In genomic region chr4:3205995-3206394, GRCh38 we compare ENCODE assay signal across 1 cellular context.
TF ChIP-seq lines count a peak whose summit lies in the region.

No MANE protein-coding gene starts in this region.

TF ChIP-seq in HepG2, 621 proteins besides CTCF, POLR2A, EP300 and RAD21 (continued from another document):
- peak; percentile 25; the same call in 1 of the 2 replicates for TF ChIP-seq THAP9 (CRISPR knock-in tag; IDR thresholded peaks at IDR 0.05; ENCODE audit: borderline replicate concordance)
